ENCODE assay signal across 1 cellular context in the genomic region with DNA sequence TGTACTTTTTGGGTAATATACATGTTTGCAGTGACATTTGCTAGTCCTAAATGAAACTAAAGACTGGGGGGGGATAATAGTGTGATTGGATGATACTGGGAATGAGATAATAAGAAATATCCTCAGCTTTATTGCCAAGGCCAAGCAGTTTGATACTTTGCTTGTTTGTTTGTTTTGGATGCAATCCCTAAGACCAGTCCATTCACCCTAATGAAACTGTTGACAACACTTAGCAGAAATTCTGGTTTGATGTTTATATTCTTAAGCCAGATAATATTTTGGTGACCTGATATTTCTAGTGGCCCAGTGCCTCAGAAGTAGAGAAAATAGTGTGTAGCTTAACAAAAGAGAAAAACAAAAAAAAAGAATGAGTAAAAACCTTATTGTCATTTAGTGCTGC.
TF ChIP-seq lines count a peak whose summit lies in the region.

No MANE protein-coding gene starts in this region.

TF ChIP-seq in IMR-90, 13 proteins besides CTCF, POLR2A, EP300 and RAD21 (continued from another document):
- TF ChIP-seq, protein P1, sequence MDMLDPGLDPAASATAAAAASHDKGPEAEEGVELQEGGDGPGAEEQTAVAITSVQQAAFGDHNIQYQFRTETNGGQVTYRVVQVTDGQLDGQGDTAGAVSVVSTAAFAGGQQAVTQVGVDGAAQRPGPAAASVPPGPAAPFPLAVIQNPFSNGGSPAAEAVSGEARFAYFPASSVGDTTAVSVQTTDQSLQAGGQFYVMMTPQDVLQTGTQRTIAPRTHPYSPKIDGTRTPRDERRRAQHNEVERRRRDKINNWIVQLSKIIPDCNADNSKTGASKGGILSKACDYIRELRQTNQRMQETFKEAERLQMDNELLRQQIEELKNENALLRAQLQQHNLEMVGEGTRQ (IDR thresholded peaks at IDR 0.05; ENCODE audit: low read depth, low read length) = no peak
